ENCODE assay signal across 12 cellular contexts in the genomic region with DNA sequence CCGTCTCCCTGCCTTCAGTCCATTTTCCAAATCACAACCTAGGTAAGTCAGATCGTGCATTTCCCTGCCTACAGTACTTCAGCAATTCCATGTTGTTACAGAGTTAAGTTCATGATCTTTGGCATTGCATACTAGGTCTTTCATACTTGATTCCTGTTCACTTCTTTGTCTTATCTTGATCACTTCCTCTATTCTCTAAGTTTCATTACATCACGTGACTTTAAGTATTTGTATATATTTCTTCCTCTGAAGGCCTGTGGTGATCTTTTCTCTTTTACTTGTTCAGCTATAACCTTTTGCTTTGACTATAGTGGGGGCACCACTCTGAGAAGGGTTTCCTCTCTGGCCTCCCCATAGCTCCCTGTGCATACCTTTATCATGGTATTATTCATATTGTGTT.
DNase-seq lines count a peak whose midpoint lies in the region; ATAC-seq, FAIRE-seq and TF ChIP-seq lines count a peak whose summit lies in the region.
"Had no signal": no experiment of that assay in that cellular context is flagged by ENCODE, and none has a peak within 500 bp of the region (broad histone marks: within the 10 kb centered on the region; RNA-seq: fewer than 3 reads in every experiment).

No MANE protein-coding gene starts in this region.

- H3K27ac ChIP-seq in endothelial cell of umbilical vein (ENCODE audit: insufficient read depth, low read depth, low read length) (no peak overlapping the region), heart left ventricle (no peak overlapping the region)

- no peak overlapping the region for H3K4me2 ChIP-seq in endothelial cell of umbilical vein (ENCODE audit: insufficient read depth, low read length)

- 71 to 79% (median 77%) methylated on average over 3 of the region's 3 CpGs for WGBS in heart left ventricle, 4 donors
- 75 to 88% methylated on average over 3 of the region's 3 CpGs for WGBS in lower leg skin, 2 donors

- FAIRE-seq in endothelial cell of umbilical vein (lab: Jason Lieb, UNC): no peak
- FAIRE-seq: HepG2 had no signal

- H3K4me3 ChIP-seq in endothelial cell of umbilical vein (replicated peaks in 1 of 3; ENCODE audit: insufficient read depth in 1 of 3, low read depth in 1 of 3, low read length in 3 of 3) (no peak overlapping the region), heart left ventricle (no peak overlapping the region), lower leg skin (ENCODE audit: low read depth, poor library complexity, severe bottlenecking) (no peak overlapping the region)
- H3K4me3 ChIP-seq: HAP-1 had no signal

- peak; percentile 83 for ATAC-seq in GM18870 (IDR thresholded peaks at IDR 0.05; ENCODE audit: unreplicated experiment)
- ATAC-seq in GM21825 (IDR thresholded peaks at IDR 0.05; ENCODE audit: unreplicated experiment): peak; percentile 57
- ATAC-seq in HG03469 (IDR thresholded peaks at IDR 0.05; ENCODE audit: unreplicated experiment): peak; percentile 77
- ATAC-seq in heart left ventricle: no peak
- ATAC-seq: HepG2 had no signal

- H3K9me3 ChIP-seq in endothelial cell of umbilical vein (replicated peaks; ENCODE audit: control insufficient read depth, insufficient read depth, low read length) (no peaks in the 10 kb centered on the region), heart left ventricle (peaks cover 0 to 10% (median 0%) of the 10 kb centered on the region in 12 donors)
- H3K9me3 ChIP-seq: HAP-1 had no signal

- dilution Hi-C loops in endothelial cell of umbilical vein (cut with MboI; ENCODE audit: extremely low pct_ligation_motif_present, low sequenced_read_pairs): no loop called here

- no peak for TF ChIP-seq POLR2A in endothelial cell of umbilical vein (IDR thresholded peaks at IDR 0.05; ENCODE audit: low read depth, low read length)
- TF ChIP-seq POLR2A in heart left ventricle (IDR thresholded peaks at IDR 0.05): no peak
- no peak for TF ChIP-seq POLR2A in lower leg skin (IDR thresholded peaks at IDR 0.05)

- H3K27me3 ChIP-seq in endothelial cell of umbilical vein (ENCODE audit: control insufficient read depth in 2 of 2, insufficient read depth in 2 of 2, low read length in 2 of 2) (no peaks in the 10 kb centered on the region), heart left ventricle (no peaks in the 10 kb centered on the region)

- no peaks in the 10 kb centered on the region for H3K79me2 ChIP-seq in endothelial cell of umbilical vein (ENCODE audit: control insufficient read depth, insufficient read depth, low read length)

- POLR2A ChIA-PET in endothelial cell of umbilical vein (lab: Charles Lee): no interaction called here

- H3K4me1 ChIP-seq in endothelial cell of umbilical vein (ENCODE audit: control insufficient read depth, extremely low read depth, insufficient read depth, low read length) (no peaks in the 10 kb centered on the region), heart left ventricle (no peaks in the 10 kb centered on the region)

- H3K9ac ChIP-seq in endothelial cell of umbilical vein (replicated peaks; ENCODE audit: extremely low read depth, insufficient read depth, low read length): no peak overlapping the region

- H4K20me1 ChIP-seq in endothelial cell of umbilical vein (replicated peaks; ENCODE audit: control insufficient read depth, extremely low read depth, insufficient read depth, low read length): no peaks in the 10 kb centered on the region

- no TSS peak for BruUV-seq in endothelial cell of umbilical vein (replicated peaks; lab: Mats Ljungman, UMichigan)

- DNase-seq in endothelial cell of umbilical vein (ENCODE audit: low read depth, low spot score) (peak; percentile 24), heart left ventricle (no peak), lower leg skin (ENCODE audit: low spot score in 2 of 2) (no peak), T-helper 9 cell (no peak)
- DNase-seq in stimulated activated CD4-positive, alpha-beta T cell treated with anti-CD3 and anti-CD28 coated beads, Interleukin-4, amount 100 ng/mL, for 24 hours: no peak
- DNase-seq: NCI-H2029, retina had no signal

- CTCF ChIA-PET in endothelial cell of umbilical vein (lab: Charles Lee): interaction anchor here (1.1 to 1.2 kb wide), 2 partner anchors 10 to 18 kb away, joined by 3 read pairs; no protein-coding TSS in a partner anchor

- no peaks in the 10 kb centered on the region for H3K9me1 ChIP-seq in endothelial cell of umbilical vein (replicated peaks; ENCODE audit: control insufficient read depth, extremely low read depth, insufficient read depth, low read length)

- no peaks in the 10 kb centered on the region for H3K36me3 ChIP-seq in endothelial cell of umbilical vein (ENCODE audit: control insufficient read depth in 2 of 2, extremely low read depth in 1 of 2, insufficient read depth in 2 of 2, low read length in 2 of 2)
- H3K36me3 ChIP-seq in heart left ventricle: no peaks in the 10 kb centered on the region
- H3K36me3 ChIP-seq: HAP-1 had no signal

- intact Hi-C loops in endothelial cell of umbilical vein (cut with micrococcal nuclease) (no loop called here), heart left ventricle (cut with DNase I) (no loop called here), lower leg skin (cut with DNase I; ENCODE audit: low total_unique reads) (no loop called here)

- no peak for TF ChIP-seq CTCF in endothelial cell of umbilical vein (IDR thresholded peaks at IDR 0.05; ENCODE audit: extremely low read depth in 1 of 2, insufficient read depth in 1 of 2, low read depth in 1 of 2, low read length in 2 of 2)
- TF ChIP-seq CTCF in heart left ventricle (IDR thresholded peaks at IDR 0.05): no peak
- no peak for TF ChIP-seq CTCF in lower leg skin (IDR thresholded peaks at IDR 0.05)

- H2AFZ ChIP-seq in endothelial cell of umbilical vein (ENCODE audit: low read depth, low read length): no peak overlapping the region

TF ChIP-seq in endothelial cell of umbilical vein, 7 proteins besides CTCF, POLR2A, EP300 and RAD21:
- TF ChIP-seq FOS (IDR thresholded peaks at IDR 0.05; ENCODE audit: borderline replicate concordance, insufficient read depth, low read length) (no peak), JUN (IDR thresholded peaks at IDR 0.05; ENCODE audit: borderline replicate concordance, insufficient read depth, insufficient read length, low read depth) (no peak), EZH2 (IDR thresholded peaks at IDR 0.05; ENCODE audit: borderline replicate concordance, low read depth, low read length, severe bottlenecking) (no peak), POLR2AphosphoS5 (IDR thresholded peaks at IDR 0.05; ENCODE audit: insufficient read depth, low read depth, low read length) (no peak), GATA2 (IDR thresholded peaks at IDR 0.05; ENCODE audit: insufficient read depth, insufficient read length, low read depth, low read length) (peak; percentile 30)

Comparison
In these comparisons a context has a peak if more than half of its experiments do, and no peak if none do; other contexts are left out.
1. ATAC-seq: peak in GM18870 (single experiment), GM21825 (single experiment) and HG03469 (single experiment); none in heart left ventricle (0 of 4).